8 cellular contexts compared by ENCODE assay signal in genomic region chr1:152013664-152014237, GRCh38. TPM values are rescaled to one million over a fixed set of nuclear protein-coding genes. Genes with fewer than 3 reads are reported as not detected.
DNase-seq lines count a peak whose midpoint lies in the region; ATAC-seq and TF ChIP-seq lines count a peak whose summit lies in the region.

No MANE protein-coding gene starts in this region.

- no peak overlapping the region for H3K4me3 ChIP-seq in stomach

- peaks cover 0 to 4% (median 0%) of the 10 kb centered on the region in 3 donors for H3K27me3 ChIP-seq in stomach

- ATAC-seq in HG03571 (IDR thresholded peaks at IDR 0.05; ENCODE audit: unreplicated experiment) (no peak), GM18873 (IDR thresholded peaks at IDR 0.05; ENCODE audit: low FRiP score, unreplicated experiment) (no peak)

- H3K4me1 ChIP-seq in stomach, result no peaks in the 10 kb centered on the region

- H3K27ac ChIP-seq in VCaP (no peak overlapping the region), stomach (no peak overlapping the region)

- no peaks in the 10 kb centered on the region for H3K36me3 ChIP-seq in stomach

- 4 to 28% (median 7%) methylated on average over 3 of the region's 3 CpGs for WGBS in stomach, 5 donors

- TF ChIP-seq CTCF in VCaP (conservative IDR thresholded peaks at IDR 0.05), result peak; percentile 89
- peak in 5 of 7 experiments; percentile 11 to 54 (median 22) for TF ChIP-seq CTCF in stomach (IDR thresholded peaks at IDR 0.05)

- TF ChIP-seq EP300 in stomach (IDR thresholded peaks at IDR 0.05), result no peak

- H3K9me3 ChIP-seq in stomach, result no peaks in the 10 kb centered on the region

- intact Hi-C loops in stomach (cut with DNase I; ENCODE audit: low total_unique reads), result no loop called here

- DNase-seq in DMS53 treated with DMSO at 0.1 percent for 48 hours (lab: John Stamatoyannopoulos, UW; ENCODE audit: unreplicated experiment) (peak; percentile 24), HT1080 (ENCODE audit: low read depth) (peak; percentile 50), germinal center (ENCODE audit: low spot score) (peak; percentile 31), stomach (peak; percentile 65)
- no peak for DNase-seq in activated CD8-positive, alpha-beta memory T cell treated with anti-CD3 and anti-CD28 coated beads for 24 hours

- TF ChIP-seq POLR2A in stomach (IDR thresholded peaks at IDR 0.05), result no peak

RNA-seq across cellular contexts. Expression of gene S100A10, which starts 20.1 kb away (rescaled TPM):
- 218 and 367 TPM in 2 replicates for total RNA-seq in HT1080 (2014; rRNA removed; shearing (Covaris generic))
- polyA plus RNA-seq in HT1080 (2015; cell fraction: cytosol; rRNA removed), result 334 and 366 TPM in 2 replicates
- polyA plus RNA-seq in HT1080 (2015; cell fraction: nucleus; rRNA removed), result 96.3 and 105 TPM in 2 replicates
- 100 to 1,000 TPM in 2 of 5 donors, 10 to 100 TPM in 2, 1 to 10 TPM in 1; 6.4 to 308 (median 53.9) TPM for total RNA-seq in stomach
- polyA plus RNA-seq in stomach, result 100 to 1,000 TPM; 220 to 830 (median 399) TPM

RNA-seq across cellular contexts. Expression of gene S100A11, which starts 23.1 kb away (rescaled TPM):
- 301 and 528 TPM in 2 replicates for total RNA-seq in HT1080 (2014; rRNA removed; shearing (Covaris generic))
- polyA plus RNA-seq in HT1080 (2015; cell fraction: cytosol; rRNA removed), result 1,129 and 1,169 TPM in 2 replicates
- 272 and 345 TPM in 2 replicates for polyA plus RNA-seq in HT1080 (2015; cell fraction: nucleus; rRNA removed)
- total RNA-seq in stomach, result 100 to 1,000 TPM in 1 of 5 donors, 10 to 100 TPM in 3, 1 to 10 TPM in 1; 9.8 to 450 (median 26.1) TPM
- 1,000 to 10,000 TPM; 1,189 to 3,881 (median 1,794) TPM for polyA plus RNA-seq in stomach
